ENCODE assay signal across 15 cellular contexts in genomic region chr6:21241231-21242130, GRCh38.
"Had no signal": no experiment of that assay in that cellular context is flagged by ENCODE, and none has a peak within 500 bp of the region (broad histone marks: within the 10 kb centered on the region; RNA-seq: fewer than 3 reads in every experiment).

No MANE protein-coding gene starts in this region.

- H3K36me3 ChIP-seq: esophagus squamous epithelium, left ventricle myocardium inferior, tibial artery had no signal

- H3K27me3 Mint-ChIP-seq: activated B cell treated with CpG ODN at 0.5 μM for 24 hours; activated CD8-positive, alpha-beta T cell treated with anti-CD3 and anti-CD28 coated beads for 36 hours had no signal

- DNase-seq: activated B cell treated with CpG ODN at 0.5 μM for 24 hours; activated CD4-positive, alpha-beta T cell treated with anti-CD3 and anti-CD28 coated beads for 48 hours; activated CD8-positive, alpha-beta T cell treated with anti-CD3 and anti-CD28 coated beads for 36 hours; activated gamma-delta T cell; activated T-cell treated with anti-CD3 and anti-CD28 coated beads, Interleukin-2, amount 50 U/mL, for 4 hours; esophagus squamous epithelium; kidney; left ventricle myocardium inferior; natural killer cell; nucleus accumbens; stimulated activated CD4-positive, alpha-beta T cell treated with anti-CD3 and anti-CD28 coated beads, Interleukin-4, amount 100 ng/mL, for 24 hours; stimulated activated naive CD4-positive, alpha-beta T cell; tibial artery had no signal

- H2AFZ ChIP-seq: hepatocyte had no signal

- H3K79me2 ChIP-seq: hepatocyte had no signal

- ATAC-seq: activated CD8-positive, alpha-beta T cell treated with anti-CD3 and anti-CD28 coated beads for 36 hours; activated naive CD4-positive, alpha-beta T cell treated with anti-CD3 and anti-CD28 coated beads, Interleukin-2, amount 50 U/mL, for 72 hours; activated T-cell treated with anti-CD3 and anti-CD28 coated beads, Interleukin-2, amount 50 U/mL, for 4 hours; natural killer cell had no signal

- H3K4me1 ChIP-seq: esophagus squamous epithelium, left ventricle myocardium inferior, tibial artery had no signal

- H3K4me3 ChIP-seq: esophagus squamous epithelium, hepatocyte, left ventricle myocardium inferior, tibial artery had no signal

- H3K4me3 Mint-ChIP-seq: activated B cell treated with CpG ODN at 0.5 μM for 24 hours; activated CD8-positive, alpha-beta T cell treated with anti-CD3 and anti-CD28 coated beads for 36 hours; activated T-cell treated with anti-CD3 and anti-CD28 coated beads, Interleukin-2, amount 50 U/mL, for 4 hours; natural killer cell had no signal

- H3K4me2 ChIP-seq: hepatocyte had no signal

- H3K27ac ChIP-seq: esophagus squamous epithelium, hepatocyte, left ventricle myocardium inferior, tibial artery had no signal

- H3K36me3 Mint-ChIP-seq: natural killer cell had no signal

- H3K27ac Mint-ChIP-seq: activated B cell treated with CpG ODN at 0.5 μM for 24 hours; activated CD8-positive, alpha-beta T cell treated with anti-CD3 and anti-CD28 coated beads for 36 hours; activated naive CD4-positive, alpha-beta T cell treated with anti-CD3 and anti-CD28 coated beads, Interleukin-2, amount 50 U/mL, for 72 hours; natural killer cell had no signal

- H3K27me3 ChIP-seq: esophagus squamous epithelium, hepatocyte, tibial artery had no signal
